In the genomic region with DNA sequence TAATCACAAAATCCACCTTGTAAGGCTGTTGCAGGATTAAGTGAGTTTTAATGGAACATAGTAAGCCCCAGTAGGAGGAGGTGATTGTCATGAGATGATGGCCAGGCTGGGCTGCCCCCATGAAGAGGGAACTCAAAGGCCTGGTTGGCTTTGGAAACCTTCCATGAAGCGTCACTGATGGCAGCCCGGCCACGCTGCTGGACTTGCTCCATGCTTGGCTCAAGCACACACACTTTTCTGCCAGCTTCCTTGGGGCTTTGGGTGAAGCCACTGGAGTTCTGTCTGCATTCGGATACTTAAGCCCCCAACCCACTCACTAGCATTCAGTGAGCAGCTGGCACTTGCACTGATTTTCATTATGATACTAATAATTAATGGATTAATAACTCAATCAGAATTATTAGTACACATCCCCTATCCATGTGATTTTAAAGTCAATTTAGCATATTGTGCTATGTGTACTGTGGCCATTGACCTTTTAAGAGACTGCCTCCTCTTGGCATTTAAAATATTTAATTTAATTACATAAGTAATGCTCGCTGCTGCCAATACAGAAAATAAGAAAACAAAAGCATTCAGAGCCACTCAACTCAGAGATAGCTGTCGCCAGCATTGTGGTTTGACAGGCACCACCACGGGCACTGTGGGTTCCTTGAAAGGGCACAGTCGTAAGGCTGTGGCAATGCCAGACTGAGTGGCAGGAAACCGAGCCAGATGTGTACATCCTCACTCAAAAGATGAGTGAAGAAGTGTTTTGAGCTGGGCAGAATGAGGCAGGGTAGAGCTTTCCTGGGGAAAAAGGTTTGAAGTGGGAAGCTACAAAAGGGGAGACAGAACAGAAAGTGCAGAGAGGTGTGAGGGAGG, we compare ENCODE assay signal across 11 cellular contexts. TPM values are rescaled to one million over a fixed set of nuclear protein-coding genes. Genes with fewer than 3 reads are reported as not detected.
A peak's percentile ranks its signal among the peaks of the same experiment; 100 is the strongest.
DNase-seq lines count a peak whose midpoint lies in the region; ATAC-seq, FAIRE-seq and TF ChIP-seq lines count a peak whose summit lies in the region.
"Had no signal": no experiment of that assay in that cellular context is flagged by ENCODE, and none has a peak within 500 bp of the region (broad histone marks: within the 10 kb centered on the region; RNA-seq: fewer than 3 reads in every experiment).

No MANE protein-coding gene starts in this region.

- peaks cover 0 to 14% (median 0%) of the 10 kb centered on the region in 12 donors for H3K4me1 ChIP-seq in heart left ventricle
- H3K4me1 ChIP-seq in Karpas-422 (ENCODE audit: low read length) = 0 out of 2 replicates have a peak, but pooled peaks cover 3% of the 10 kb centered on the region

- no peaks in the 10 kb centered on the region for H3K9me3 ChIP-seq in heart left ventricle
- H3K9me3 ChIP-seq in Karpas-422 (ENCODE audit: low read length) = no peaks in the 10 kb centered on the region
- H3K9me3 ChIP-seq: esophagus muscularis mucosa had no signal

- intact Hi-C loops in heart left ventricle (cut with DNase I) = no loop called here

- TF ChIP-seq CTCF in heart left ventricle (IDR thresholded peaks at IDR 0.05) (no peak), type B pancreatic cell (conservative IDR thresholded peaks at IDR 0.05) (no peak)

- no peak overlapping the region for H3K4me2 ChIP-seq in Karpas-422 (ENCODE audit: low read depth, low read length, poor library complexity, severe bottlenecking)

- peaks cover 10% of the 10 kb centered on the region for H3K4me1 Mint-ChIP-seq in type B pancreatic cell (ENCODE audit: unreplicated experiment)

- H3K9me2 ChIP-seq in Karpas-422 (replicated peaks; ENCODE audit: insufficient read depth, low read length) = no peaks in the 10 kb centered on the region

- no peak overlapping the region for H3K27ac Mint-ChIP-seq in type B pancreatic cell

- FAIRE-seq in GM19239 (lab: Jason Lieb, UNC) = no peak

- DNase-seq in NCI-H82 treated with DMSO at 0.1 percent for 48 hours (lab: John Stamatoyannopoulos, UW; ENCODE audit: unreplicated experiment) (peak; percentile 68), activated T-cell treated with anti-CD3 and anti-CD28 coated beads for 4 hours (peak; percentile 22), heart left ventricle (peak in 4 of 5 donors; percentile 46 to 63 (median 62)), GM19239 (ENCODE audit: insufficient read length, low spot score) (no peak), Karpas-422 (no peak), type B pancreatic cell (ENCODE audit: extremely low spot score, unreplicated experiment) (no peak)
- peak; percentile 19 to 41 for DNase-seq in stimulated activated CD8-positive, alpha-beta memory T cell treated with anti-CD3 and anti-CD28 coated beads, Interleukin-4, amount 100 ng/mL, for 1 hour (ENCODE audit: low read depth in 2 of 2, low spot score in 1 of 2)
- DNase-seq: NCI-H345 had no signal

- no peak overlapping the region for H2AFZ ChIP-seq in Karpas-422 (ENCODE audit: low read length)

- H3K79me2 ChIP-seq in Karpas-422 (ENCODE audit: low read length) = no peaks in the 10 kb centered on the region

- ATAC-seq in heart left ventricle = peak; percentile 77 to 85 (median 81)
- no peak for ATAC-seq in GM21390 (IDR thresholded peaks at IDR 0.05; ENCODE audit: unreplicated experiment)

- WGBS in heart left ventricle, 4 donors = 38 to 54% (median 44%) methylated on average over 9 of the region's 9 CpGs

- peaks cover 16% of the 10 kb centered on the region for H3K27me3 Mint-ChIP-seq in type B pancreatic cell

- no peak for TF ChIP-seq POLR2A in heart left ventricle (IDR thresholded peaks at IDR 0.05)

- H3K4me3 Mint-ChIP-seq in type B pancreatic cell = no peak overlapping the region

- H3K9me3 Mint-ChIP-seq in type B pancreatic cell = no peaks in the 10 kb centered on the region

- H3K27ac ChIP-seq in heart left ventricle = no peak overlapping the region
- H3K27ac ChIP-seq in Karpas-422 (ENCODE audit: low read length) = no peak overlapping the region
- H3K27ac ChIP-seq: esophagus muscularis mucosa had no signal

- no peaks in the 10 kb centered on the region for H3K36me3 Mint-ChIP-seq in type B pancreatic cell

- no peak overlapping the region for H3K4me3 ChIP-seq in heart left ventricle
- H3K4me3 ChIP-seq in Karpas-422 (ENCODE audit: low read length) = no peak overlapping the region
- H3K4me3 ChIP-seq: esophagus muscularis mucosa had no signal

- H3K27me3 ChIP-seq in heart left ventricle = peaks cover 0 to 28% (median 0%) of the 10 kb centered on the region in 9 donors
- H3K27me3 ChIP-seq in Karpas-422 (ENCODE audit: low read length) = no peaks in the 10 kb centered on the region

- H3K36me3 ChIP-seq in heart left ventricle (no peaks in the 10 kb centered on the region), Karpas-422 (ENCODE audit: insufficient read depth, low read length) (no peaks in the 10 kb centered on the region)
- H3K36me3 ChIP-seq: esophagus muscularis mucosa had no signal

- no peak overlapping the region for H3K9ac ChIP-seq in Karpas-422 (ENCODE audit: low read length)

- no peaks in the 10 kb centered on the region for H4K20me1 ChIP-seq in Karpas-422 (ENCODE audit: insufficient read depth, low read depth, low read length)

RNA-seq across cellular contexts. Expression of a gene that starts 15.9 kb away (rescaled TPM):
- total RNA-seq in heart left ventricle = not detected
- not detected for polyA plus RNA-seq in heart left ventricle
- total RNA-seq in Karpas-422 (2014; rRNA removed; shearing (Covaris generic); ENCODE audit: low replicate concordance) = not detected in 2 replicates
- not detected in 2 replicates for total RNA-seq in type B pancreatic cell (ENCODE audit: low replicate concordance)
- total RNA-seq: activated CD8-positive, alpha-beta memory T cell treated with anti-CD3 and anti-CD28 coated beads for 36 hours; esophagus muscularis mucosa had no signal

RNA-seq across cellular contexts. Expression of a gene that starts 30.2 kb away (rescaled TPM):
- total RNA-seq in heart left ventricle (not detected), type B pancreatic cell (ENCODE audit: low replicate concordance) (not detected in 2 replicates)
- polyA plus RNA-seq in heart left ventricle = not detected
- not detected in 2 replicates for total RNA-seq in Karpas-422 (2014; rRNA removed; shearing (Covaris generic); ENCODE audit: low replicate concordance)
- total RNA-seq: activated CD8-positive, alpha-beta memory T cell treated with anti-CD3 and anti-CD28 coated beads for 36 hours; esophagus muscularis mucosa had no signal

RNA-seq across cellular contexts. Expression of a gene that starts 34.0 kb away (rescaled TPM):
- total RNA-seq in heart left ventricle (not detected), type B pancreatic cell (ENCODE audit: low replicate concordance) (not detected in 2 replicates)
- polyA plus RNA-seq in heart left ventricle = not detected
- total RNA-seq in Karpas-422 (2014; rRNA removed; shearing (Covaris generic); ENCODE audit: low replicate concordance) = not detected in 2 replicates
- total RNA-seq: activated CD8-positive, alpha-beta memory T cell treated with anti-CD3 and anti-CD28 coated beads for 36 hours; esophagus muscularis mucosa had no signal

RNA-seq across cellular contexts. Expression of a gene that starts 54.7 kb away (rescaled TPM):
- total RNA-seq in heart left ventricle = not detected
- polyA plus RNA-seq in heart left ventricle = not detected
- total RNA-seq in Karpas-422 (2014; rRNA removed; shearing (Covaris generic); ENCODE audit: low replicate concordance) = not detected in 2 replicates
- total RNA-seq in type B pancreatic cell (ENCODE audit: low replicate concordance) = not detected in 2 replicates
- total RNA-seq: activated CD8-positive, alpha-beta memory T cell treated with anti-CD3 and anti-CD28 coated beads for 36 hours; esophagus muscularis mucosa had no signal

Comparison
In these comparisons a context has a peak if more than half of its experiments do, and no peak if none do; other contexts are left out.
1. DNase-seq: peak in NCI-H82 treated with DMSO at 0.1 percent for 48 hours (single experiment), activated T-cell treated with anti-CD3 and anti-CD28 coated beads for 4 hours (single experiment), heart left ventricle (4 of 5) and stimulated activated CD8-positive, alpha-beta memory T cell treated with anti-CD3 and anti-CD28 coated beads, Interleukin-4, amount 100 ng/mL, for 1 hour (2 of 2); none in GM19239 (single experiment), Karpas-422 (single experiment) and type B pancreatic cell (single experiment).